Comparison of ENCODE assay signal across 13 cellular contexts in the genomic region with DNA sequence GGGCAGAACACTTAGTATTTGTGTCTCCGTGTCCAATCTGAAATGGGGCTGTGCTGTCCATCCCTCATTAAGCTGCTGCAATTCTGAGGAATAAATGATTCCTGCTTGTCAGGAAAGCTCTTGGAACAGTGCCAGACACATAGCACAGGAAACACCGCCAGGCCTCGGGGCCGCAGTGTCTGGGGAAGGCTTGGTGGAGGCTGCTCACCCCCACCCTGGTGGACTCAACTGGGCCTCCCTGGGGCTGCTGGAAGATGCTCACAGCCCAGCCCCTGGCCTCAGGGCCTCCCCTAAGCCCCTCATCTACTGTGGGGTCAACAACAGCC. TPM values are rescaled to one million over a fixed set of nuclear protein-coding genes. Genes with fewer than 3 reads are reported as not detected.
A peak's percentile ranks its signal among the peaks of the same experiment; 100 is the strongest.
DNase-seq lines count a peak whose midpoint lies in the region; ATAC-seq and TF ChIP-seq lines count a peak whose summit lies in the region.
"Had no signal": no experiment of that assay in that cellular context is flagged by ENCODE, and none has a peak within 500 bp of the region (broad histone marks: within the 10 kb centered on the region; RNA-seq: fewer than 3 reads in every experiment).

No MANE protein-coding gene starts in this region.

- no peak for ATAC-seq in HG03521 (IDR thresholded peaks at IDR 0.05; ENCODE audit: unreplicated experiment)
- ATAC-seq: HCT116 had no signal

- DNase-seq in KBM-7 (peak; percentile 43), SJCRH30 (peak; percentile 33 to 45), fibroblast of pulmonary artery (ENCODE audit: low read depth) (peak; percentile 27), renal cortical epithelial cell (ENCODE audit: low read depth) (peak; percentile 46), HUDEP-2 (lab: John Stamatoyannopoulos, UW; ENCODE audit: unreplicated experiment in 76 of 76) (no peak), NCI-H524 (lab: John Stamatoyannopoulos, UW) (no peak)
- DNase-seq: activated CD4-positive, alpha-beta T cell treated with anti-CD3 and anti-CD28 coated beads, Interleukin-2, amount 10 ng/mL, durations not matched to agents 24 days and 14 days; CD4-positive, CD25-positive, alpha-beta regulatory T cell; NCI-H1092; nephron progenitor cell had no signal

- no peak for TF ChIP-seq CTCF in fibroblast of pulmonary artery (IDR thresholded peaks at IDR 0.05; ENCODE audit: low read length, missing control alignments)

- H3K9me3 ChIP-seq in SJCRH30 (replicated peaks): no peaks in the 10 kb centered on the region
- H3K9me3 ChIP-seq: thoracic aorta had no signal

- in situ Hi-C loops in KBM-7 (cut with MboI; ENCODE audit: low pct_unique_long_range_greater_than_20kb, low sequenced_read_pairs): no loop called here

- H3K4me3 ChIP-seq in SJCRH30 (no peak overlapping the region), fibroblast of pulmonary artery (replicated peaks; ENCODE audit: low read depth, low read length) (no peak overlapping the region)
- H3K4me3 ChIP-seq: thoracic aorta had no signal

- H3K4me1 ChIP-seq in SJCRH30: no peaks in the 10 kb centered on the region

- H3K27me3 ChIP-seq in SJCRH30: no peaks in the 10 kb centered on the region

- H3K27ac ChIP-seq in SJCRH30: no peak overlapping the region
- H3K27ac ChIP-seq: thoracic aorta had no signal

- H3K36me3 ChIP-seq in SJCRH30: no peaks in the 10 kb centered on the region
- H3K36me3 ChIP-seq: thoracic aorta had no signal

RNA-seq across cellular contexts. Expression of gene SAMD8, which starts 40.3 kb away (rescaled TPM):
- 16.4 and 20.2 TPM in 2 replicates for total RNA-seq in SJCRH30 (2014; rRNA removed; shearing (Covaris generic))
- 36.4 and 41.3 TPM in 2 replicates for total RNA-seq in renal cortical epithelial cell

Comparison
In these comparisons a context has a peak if more than half of its experiments do, and no peak if none do; other contexts are left out.
1. DNase-seq: peak in KBM-7 (single experiment), SJCRH30 (2 of 2), fibroblast of pulmonary artery (single experiment) and renal cortical epithelial cell (single experiment); none in HUDEP-2 (0 of 76) and NCI-H524 (0 of 2).